Comparison of ENCODE assay signal across 8 cellular contexts in genomic region chr1:153775432-153776311, GRCh38. TPM values are rescaled to one million over a fixed set of nuclear protein-coding genes. Genes with fewer than 3 reads are reported as not detected.
DNase-seq lines count a peak whose midpoint lies in the region; ATAC-seq and TF ChIP-seq lines count a peak whose summit lies in the region.

No MANE protein-coding gene starts in this region.

- DNase-seq in SIG-M5 treated with dmso at 0.1 percent for 504 hours (lab: John Stamatoyannopoulos, UW; ENCODE audit: unreplicated experiment) (peak; percentile 65), SIG-M5 (lab: John Stamatoyannopoulos, UW) (no peak), PC-3 (peak; percentile 79), foreskin fibroblast (peak; percentile 47 to 75), omental fat pad (ENCODE audit: low spot score) (no peak), tibial nerve (ENCODE audit: low spot score in 2 of 2) (peak; percentile 69 to 76)
- DNase-seq in activated T-helper 9 cell treated with anti-CD3 and anti-CD28 coated beads, Interleukin-2, amount 50 U/mL, for 16 hours (ENCODE audit: low read depth): peak; percentile 42

- peak in 1 of 2 donors; percentile 45 for TF ChIP-seq POLR2A in tibial nerve (IDR thresholded peaks at IDR 0.05)

- 0 to 2% methylated on average over 22 to 33 of the region's 83 CpGs for WGBS in tibial nerve, 2 donors

- POLR2A ChIA-PET in PC-3 (lab: Charles Lee; ENCODE audit: unreplicated experiment): interaction anchor here (0.6 kb wide), 1 partner anchor 43 kb away, joined by 4 read pairs; no protein-coding TSS in a partner anchor

- CTCF ChIA-PET in PC-3 (lab: Charles Lee): interaction anchor here (0.5 to 0.6 kb wide), 3 partner anchors 8 to 211 kb away, joined by 3 to 6 read pairs (median 4); no protein-coding TSS in a partner anchor

- H3F3A ChIP-seq in PC-3 (ENCODE audit: low read length, unreplicated experiment): no peaks in the 10 kb centered on the region

- H3K36me3 ChIP-seq in HUES6 (ENCODE audit: control insufficient read depth, insufficient read depth, low read length): peaks cover 33% of the 10 kb centered on the region
- H3K36me3 ChIP-seq in PC-3 (ENCODE audit: low read depth, low read length): peaks cover 10% of the 10 kb centered on the region; the same call in 1 of the 2 replicates
- peaks cover 0 to 51% (median 0%) of the 10 kb centered on the region in 3 donors for H3K36me3 ChIP-seq in tibial nerve

- ATAC-seq in PC-3: peak; percentile 72
- peak; percentile 50 for ATAC-seq in omental fat pad (ENCODE audit: low FRiP score)

- H4K20me1 ChIP-seq in PC-3 (ENCODE audit: low read length): no peaks in the 10 kb centered on the region

- no peaks in the 10 kb centered on the region for H3K27me3 ChIP-seq in HUES6 (ENCODE audit: control insufficient read depth, insufficient read depth, low read length)
- H3K27me3 ChIP-seq in PC-3 (ENCODE audit: low read length): no peaks in the 10 kb centered on the region
- H3K27me3 ChIP-seq in tibial nerve: no peaks in the 10 kb centered on the region

- H3K27ac ChIP-seq in HUES6 (ENCODE audit: low read depth, low read length) (peak overlapping the region; percentile 76), PC-3 (ENCODE audit: low read length) (no peak overlapping the region), tibial nerve (peak overlapping the region; percentile 35 to 89 (median 86))

- TF ChIP-seq CTCF in PC-3 (conservative IDR thresholded peaks at IDR 0.05; ENCODE audit: low read depth, low read length) (no peak; the same call in 1 of the 2 replicates), foreskin fibroblast (IDR thresholded peaks at IDR 0.05; ENCODE audit: low read depth, low read length) (no peak), omental fat pad (IDR thresholded peaks at IDR 0.05) (no peak), tibial nerve (IDR thresholded peaks at IDR 0.05) (peak in 1 of 5 experiments; percentile 23)

- H2AFZ ChIP-seq in PC-3 (ENCODE audit: low read length): peak overlapping the region; percentile 79

- H3K9me3 ChIP-seq in HUES6 (ENCODE audit: control insufficient read depth, insufficient read depth, low read depth, low read length) (no peaks in the 10 kb centered on the region), PC-3 (ENCODE audit: low read length) (no peaks in the 10 kb centered on the region), tibial nerve (no peaks in the 10 kb centered on the region)

- H3K9me2 ChIP-seq in PC-3 (replicated peaks; ENCODE audit: low read length): no peaks in the 10 kb centered on the region

- intact Hi-C loops in PC-3 (cut with micrococcal nuclease): no loop called here

- TF ChIP-seq EP300 in tibial nerve (IDR thresholded peaks at IDR 0.05): peak in 1 of 2 donors; percentile 16

- H3K4me3 ChIP-seq in HUES6 (ENCODE audit: low read depth, low read length): peak overlapping the region; percentile 94
- peak overlapping the region; percentile 78 for H3K4me3 ChIP-seq in PC-3 (ENCODE audit: low read length)
- peak overlapping the region; percentile 66 to 78 for H3K4me3 ChIP-seq in foreskin fibroblast (ENCODE audit: low read depth in 1 of 2, low read length in 2 of 2)
- peak overlapping the region; percentile 65 to 96 (median 86) for H3K4me3 ChIP-seq in tibial nerve

- H3K79me2 ChIP-seq in PC-3 (ENCODE audit: low read length): no peaks in the 10 kb centered on the region

- BruUV-seq in PC-3 (replicated peaks; lab: Mats Ljungman, UMichigan): no TSS peak

- H3K4me1 ChIP-seq in HUES6 (ENCODE audit: control insufficient read depth, insufficient read depth, low read length) (peaks cover 18% of the 10 kb centered on the region), PC-3 (ENCODE audit: insufficient read depth, low read length) (peaks cover 11% of the 10 kb centered on the region), tibial nerve (peaks cover 0 to 63% (median 29%) of the 10 kb centered on the region in 4 donors)

- peak overlapping the region; percentile 91 for H3K9ac ChIP-seq in HUES6 (ENCODE audit: low read length)
- H3K9ac ChIP-seq in PC-3 (ENCODE audit: low read length): peak overlapping the region; percentile 25

- H3K4me2 ChIP-seq in PC-3 (ENCODE audit: low read length): peak overlapping the region; percentile 92

RNA-seq across cellular contexts. Expression of gene SLC27A3, which starts 0.5 kb away (rescaled TPM):
- 6.3 and 9.2 TPM in 2 replicates for total RNA-seq in PC-3 (2014; rRNA removed)
- total RNA-seq in omental fat pad: 10 to 100 TPM; 29.4 to 65.4 (median 40.5) TPM
- 10 to 100 TPM; 38.5 to 89.4 (median 59.2) TPM for total RNA-seq in tibial nerve

RNA-seq across cellular contexts. Expression of gene INTS3, which starts 47.8 kb away (rescaled TPM):
- total RNA-seq in PC-3 (2014; rRNA removed) (46.5 and 57.4 TPM in 2 replicates), omental fat pad (10 to 100 TPM; 28.6 to 65.3 (median 34.8) TPM), tibial nerve (10 to 100 TPM; 66.6 to 79.5 (median 71.3) TPM)

Comparison
In these comparisons a context has a peak if more than half of its experiments do, and no peak if none do; other contexts are left out.
1. DNase-seq: peak in SIG-M5 treated with dmso at 0.1 percent for 504 hours (single experiment), PC-3 (single experiment), activated T-helper 9 cell treated with anti-CD3 and anti-CD28 coated beads, Interleukin-2, amount 50 U/mL, for 16 hours (single experiment), foreskin fibroblast (2 of 2) and tibial nerve (2 of 2); none in SIG-M5 (single experiment) and omental fat pad (single experiment).
2. Peak in every context shown above with its lines, with median percentiles within 50 percentile points of each other: H3K4me3 ChIP-seq.